In genomic region chr2:236873666-236874065, GRCh38 we compare ENCODE assay signal across 26 cellular contexts.
"Had no signal": no experiment of that assay in that cellular context is flagged by ENCODE, and none has a peak within 500 bp of the region (broad histone marks: within the 10 kb centered on the region; RNA-seq: fewer than 3 reads in every experiment).

No MANE protein-coding gene starts in this region.

- H3K27me3 ChIP-seq: breast epithelium, esophagus squamous epithelium, thyroid gland had no signal

- H3K4me1 Mint-ChIP-seq: activated naive CD4-positive, alpha-beta T cell treated with anti-CD3 and anti-CD28 coated beads, Interleukin-2, amount 10 ng/mL, durations not matched to agents 7 days and 5 days had no signal

- DNase-seq: activated CD4-positive, alpha-beta T cell treated with anti-CD3 and anti-CD28 coated beads for 36 hours; activated CD8-positive, alpha-beta T cell treated with anti-CD3 and anti-CD28 coated beads for 36 hours; activated naive CD4-positive, alpha-beta T cell treated with anti-CD3 and anti-CD28 coated beads, Interleukin-2, amount 10 ng/mL, durations not matched to agents 7 days and 5 days; activated naive CD8-positive, alpha-beta T cell treated with anti-CD3 and anti-CD28 coated beads, Interleukin-2, amount 50 U/mL, for 24 hours; activated T-cell treated with anti-CD3 and anti-CD28 coated beads, Interleukin-2, amount 50 U/mL, for 4 hours; anterior cingulate cortex; cerebellar nuclear complex; cortex of kidney; effector CD4-positive, alpha-beta T cell; esophagus squamous epithelium; foreskin melanocyte; glutamatergic neuron; hypothalamus; islet precursor cell; occipital lobe; posterior cingulate gyrus; retina; stimulated activated CD4-positive, alpha-beta T cell treated with anti-CD3 and anti-CD28 coated beads, Interleukin-12 subunit alpha, Interleukin-12 subunit beta, amount 100 ng/mL, for 4 hours; stimulated activated CD4-positive, alpha-beta T cell treated with anti-CD3 and anti-CD28 coated beads, Interleukin-1b, Interleukin-23, amount 100 ng/mL, for 48 hours; stimulated activated CD8-positive, alpha-beta memory T cell treated with anti-CD3 and anti-CD28 coated beads, Interleukin-4, amount 100 ng/mL, for 48 hours; stimulated activated naive CD4-positive, alpha-beta T cell; thyroid gland had no signal

- H3K9me3 Mint-ChIP-seq: activated CD8-positive, alpha-beta T cell treated with anti-CD3 and anti-CD28 coated beads for 36 hours; activated naive CD4-positive, alpha-beta T cell treated with anti-CD3 and anti-CD28 coated beads, Interleukin-2, amount 10 ng/mL, durations not matched to agents 7 days and 5 days; activated naive CD8-positive, alpha-beta T cell treated with anti-CD3 and anti-CD28 coated beads, Interleukin-2, amount 50 U/mL, for 24 hours; activated T-cell treated with anti-CD3 and anti-CD28 coated beads, Interleukin-2, amount 50 U/mL, for 4 hours; T-helper 2 cell treated with Interferon-gamma antibody and Interleukin-4, amounts not matched to agents 5 μg/mL and 100 μg/mL, for 36 hours; WTC11 had no signal

- H3K27me3 Mint-ChIP-seq: activated naive CD8-positive, alpha-beta T cell treated with anti-CD3 and anti-CD28 coated beads, Interleukin-2, amount 50 U/mL, for 24 hours had no signal

- H3K36me3 Mint-ChIP-seq: activated naive CD4-positive, alpha-beta T cell treated with anti-CD3 and anti-CD28 coated beads, Interleukin-2, amount 10 ng/mL, durations not matched to agents 7 days and 5 days; WTC11 had no signal

- H3K4me3 Mint-ChIP-seq: activated CD4-positive, alpha-beta T cell treated with anti-CD3 and anti-CD28 coated beads for 36 hours; activated CD8-positive, alpha-beta T cell treated with anti-CD3 and anti-CD28 coated beads for 36 hours; activated naive CD4-positive, alpha-beta T cell treated with anti-CD3 and anti-CD28 coated beads, Interleukin-2, amount 10 ng/mL, durations not matched to agents 7 days and 5 days; activated naive CD8-positive, alpha-beta T cell treated with anti-CD3 and anti-CD28 coated beads, Interleukin-2, amount 50 U/mL, for 24 hours; activated T-cell treated with anti-CD3 and anti-CD28 coated beads, Interleukin-2, amount 50 U/mL, for 4 hours; T-helper 2 cell treated with Interferon-gamma antibody and Interleukin-4, amounts not matched to agents 5 μg/mL and 100 μg/mL, for 36 hours; WTC11 had no signal

- H3K27ac ChIP-seq: breast epithelium, thyroid gland had no signal

- H3K4me1 ChIP-seq: breast epithelium had no signal

- H3K27ac Mint-ChIP-seq: activated CD4-positive, alpha-beta T cell treated with anti-CD3 and anti-CD28 coated beads for 36 hours; activated CD8-positive, alpha-beta T cell treated with anti-CD3 and anti-CD28 coated beads for 36 hours; activated naive CD4-positive, alpha-beta T cell treated with anti-CD3 and anti-CD28 coated beads, Interleukin-2, amount 10 ng/mL, durations not matched to agents 7 days and 5 days; activated naive CD8-positive, alpha-beta T cell treated with anti-CD3 and anti-CD28 coated beads, Interleukin-2, amount 50 U/mL, for 24 hours; T-helper 2 cell treated with Interferon-gamma antibody and Interleukin-4, amounts not matched to agents 5 μg/mL and 100 μg/mL, for 36 hours; WTC11 had no signal

- ATAC-seq: activated CD4-positive, alpha-beta T cell treated with anti-CD3 and anti-CD28 coated beads for 36 hours; activated CD8-positive, alpha-beta T cell treated with anti-CD3 and anti-CD28 coated beads for 36 hours; activated naive CD8-positive, alpha-beta T cell treated with anti-CD3 and anti-CD28 coated beads, Interleukin-2, amount 50 U/mL, for 24 hours; activated T-cell treated with anti-CD3 and anti-CD28 coated beads, Interleukin-2, amount 50 U/mL, for 4 hours; left lobe of liver; WTC11 had no signal
